In the genomic region with DNA sequence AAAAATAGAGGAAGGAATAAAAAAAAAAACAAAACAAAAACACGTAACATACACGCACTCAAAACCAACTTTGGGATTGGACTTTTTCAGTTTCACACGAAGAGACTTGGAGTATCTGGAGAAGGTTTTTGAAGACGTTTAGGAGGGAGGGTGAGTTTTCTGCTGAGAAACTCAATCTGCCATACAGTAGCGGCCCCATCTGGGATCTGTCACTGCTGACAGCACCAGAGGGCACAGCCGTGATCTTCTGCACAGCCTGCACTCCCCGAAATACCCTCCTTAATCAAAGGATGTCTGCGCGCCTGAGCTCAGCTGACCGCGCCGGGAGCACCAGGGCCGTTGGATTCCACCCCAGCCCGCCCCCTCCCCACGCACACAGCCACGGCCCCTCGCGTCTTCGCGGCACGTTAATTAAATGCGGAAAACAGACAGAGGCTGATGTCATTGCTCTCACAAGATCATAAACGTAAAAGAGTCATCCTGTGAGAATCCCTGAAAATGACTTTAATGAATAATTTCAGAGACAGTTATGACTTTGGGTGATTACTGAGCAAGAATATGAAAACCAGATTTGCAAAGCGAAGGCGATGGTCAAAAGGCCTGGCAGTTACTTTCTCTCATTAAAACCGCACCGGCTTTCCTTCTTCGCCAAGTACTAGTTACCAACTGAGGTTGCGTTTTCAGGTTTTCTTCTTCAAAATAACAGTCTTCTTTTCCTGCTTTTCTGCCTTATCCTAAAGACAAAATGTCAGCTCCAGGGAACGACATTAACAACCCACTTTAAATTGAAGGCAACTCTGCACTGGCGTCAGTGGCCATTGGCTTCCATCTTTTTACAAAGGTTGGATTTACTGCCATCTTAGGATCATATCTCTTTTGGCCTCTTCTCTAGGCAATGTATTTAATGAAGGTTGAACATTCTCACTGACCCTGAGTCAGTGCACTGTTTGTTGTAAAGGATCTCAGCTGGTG, we compare ENCODE assay signal across 12 cellular contexts. TPM values are rescaled to one million over a fixed set of nuclear protein-coding genes. Genes with fewer than 3 reads are reported as not detected.
DNase-seq lines count a peak whose midpoint lies in the region; TF ChIP-seq lines count a peak whose summit lies in the region.
"Had no signal": no experiment of that assay in that cellular context is flagged by ENCODE, and none has a peak within 500 bp of the region (broad histone marks: within the 10 kb centered on the region; RNA-seq: fewer than 3 reads in every experiment).

No MANE protein-coding gene starts in this region.

- H3K36me3 ChIP-seq in esophagus muscularis mucosa (peaks cover 0 to under 1% (median 0%) of the 10 kb centered on the region in 4 donors), mucosa of rectum (ENCODE audit: control insufficient read depth in 2 of 2, insufficient read depth in 2 of 2, low read length in 2 of 2) (no peaks in the 10 kb centered on the region), testis (ENCODE audit: low read depth, missing control alignments) (no peaks in the 10 kb centered on the region)
- H3K36me3 ChIP-seq: thyroid gland had no signal

- no peak for TF ChIP-seq EP300 in esophagus muscularis mucosa (IDR thresholded peaks at IDR 0.05)

- H3K27ac Mint-ChIP-seq in activated naive CD4-positive, alpha-beta T cell treated with anti-CD3 and anti-CD28 coated beads for 36 hours = no peak overlapping the region
- H3K27ac Mint-ChIP-seq in type B pancreatic cell = peak overlapping the region; percentile 97

- H3K4me1 ChIP-seq in esophagus muscularis mucosa (peaks cover 46 to 89% (median 80%) of the 10 kb centered on the region in 4 donors), mucosa of rectum (ENCODE audit: control insufficient read depth in 2 of 2, insufficient read depth in 2 of 2, low read length in 2 of 2) (peaks cover 7 to 18% of the 10 kb centered on the region in 2 donors), testis (peaks cover 12% of the 10 kb centered on the region)

- DNase-seq in activated naive CD4-positive, alpha-beta T cell treated with anti-CD3 and anti-CD28 coated beads for 36 hours = no peak
- no peak for DNase-seq in activated naive CD4-positive, alpha-beta T cell treated with anti-CD3 and anti-CD28 coated beads, Interleukin-2, amount 50 U/mL, for 16 hours
- no peak for DNase-seq in esophagus muscularis mucosa (ENCODE audit: extremely low spot score)
- no peak for DNase-seq in type B pancreatic cell (ENCODE audit: extremely low spot score, unreplicated experiment)
- no peak for DNase-seq in GM19238 (ENCODE audit: insufficient read length, low spot score)
- no peak for DNase-seq in testis
- DNase-seq in GF-D8 (lab: John Stamatoyannopoulos, UW) = no peak
- DNase-seq: cortex of kidney, foreskin melanocyte, thyroid gland had no signal

- H3K4me3 ChIP-seq in esophagus muscularis mucosa (peak overlapping the region; percentile 41 to 57 (median 50)), mucosa of rectum (ENCODE audit: low read length in 2 of 2) (peak overlapping the region in 1 of 2 donors; percentile 14), testis (no peak overlapping the region)
- H3K4me3 ChIP-seq: thyroid gland had no signal

- TF ChIP-seq POLR2A in esophagus muscularis mucosa (IDR thresholded peaks at IDR 0.05; ENCODE audit: low read depth) = no peak
- no peak for TF ChIP-seq POLR2A in testis (IDR thresholded peaks at IDR 0.05)

- peaks cover 4% of the 10 kb centered on the region for H3K36me3 Mint-ChIP-seq in activated naive CD4-positive, alpha-beta T cell treated with anti-CD3 and anti-CD28 coated beads for 36 hours (ENCODE audit: low read depth)
- peaks cover 8% of the 10 kb centered on the region for H3K36me3 Mint-ChIP-seq in type B pancreatic cell

- WGBS in esophagus muscularis mucosa = 35% methylated on average over 24 of the region's 31 CpGs
- 36 to 48% methylated on average over 22 to 31 of the region's 31 CpGs for WGBS in testis, 2 donors

- H3K9me3 Mint-ChIP-seq in activated naive CD4-positive, alpha-beta T cell treated with anti-CD3 and anti-CD28 coated beads for 36 hours = no peaks in the 10 kb centered on the region
- H3K9me3 Mint-ChIP-seq in type B pancreatic cell = no peaks in the 10 kb centered on the region

- H3K27me3 ChIP-seq in esophagus muscularis mucosa (peaks cover 0 to 60% (median 2%) of the 10 kb centered on the region in 4 donors), mucosa of rectum (ENCODE audit: control insufficient read depth in 2 of 2, insufficient read depth in 2 of 2, low read length in 2 of 2) (peaks cover 80 to 87% of the 10 kb centered on the region in 2 donors), testis (no peaks in the 10 kb centered on the region)

- peak overlapping the region; percentile 32 for H3K4me3 Mint-ChIP-seq in activated naive CD4-positive, alpha-beta T cell treated with anti-CD3 and anti-CD28 coated beads for 36 hours
- peak overlapping the region; percentile 87 for H3K4me3 Mint-ChIP-seq in type B pancreatic cell

- H3K27ac ChIP-seq in esophagus muscularis mucosa (replicated peaks in 1 of 4) (peak overlapping the region; percentile 96 to 98 (median 98)), mucosa of rectum (ENCODE audit: low read depth in 2 of 2, low read length in 2 of 2) (peak overlapping the region; percentile 6 to 27), testis (no peak overlapping the region)

- no peaks in the 10 kb centered on the region for H3K9me3 ChIP-seq in esophagus muscularis mucosa
- H3K9me3 ChIP-seq in mucosa of rectum (ENCODE audit: control insufficient read depth in 2 of 2, low read length in 2 of 2) = no peaks in the 10 kb centered on the region
- no peaks in the 10 kb centered on the region for H3K9me3 ChIP-seq in testis
- H3K9me3 ChIP-seq: thyroid gland had no signal

- CTCF ChIA-PET in activated naive CD4-positive, alpha-beta T cell treated with anti-CD3 and anti-CD28 coated beads for 36 hours (lab: Charles Lee) = interaction anchor here (1.1 kb wide), 1 partner anchor 11 kb away, joined by 3 read pairs; no protein-coding TSS in a partner anchor

- intact Hi-C loops in activated naive CD4-positive, alpha-beta T cell treated with anti-CD3 and anti-CD28 coated beads for 36 hours (cut with micrococcal nuclease) = loop anchor here (1.0 to 2.0 kb wide), 2 partner anchors 9 to 19 kb away; no protein-coding TSS in a partner anchor
- intact Hi-C loops in esophagus muscularis mucosa (cut with DNase I) (no loop called here), testis (cut with DNase I; ENCODE audit: low total_unique reads) (no loop called here)

- H3K4me1 Mint-ChIP-seq in activated naive CD4-positive, alpha-beta T cell treated with anti-CD3 and anti-CD28 coated beads for 36 hours (ENCODE audit: low read depth) = peaks cover 24% of the 10 kb centered on the region
- peaks cover 44% of the 10 kb centered on the region for H3K4me1 Mint-ChIP-seq in type B pancreatic cell (ENCODE audit: unreplicated experiment)

- H3K27me3 Mint-ChIP-seq in activated naive CD4-positive, alpha-beta T cell treated with anti-CD3 and anti-CD28 coated beads for 36 hours (ENCODE audit: low read depth) = peaks cover 92% of the 10 kb centered on the region
- H3K27me3 Mint-ChIP-seq in type B pancreatic cell = peaks cover 98% of the 10 kb centered on the region

- H3K9ac ChIP-seq in mucosa of rectum (ENCODE audit: low read depth in 1 of 2, low read length in 2 of 2) = no peak overlapping the region

- TF ChIP-seq CTCF in esophagus muscularis mucosa (IDR thresholded peaks at IDR 0.05) (no peak), type B pancreatic cell (conservative IDR thresholded peaks at IDR 0.05) (no peak), testis (IDR thresholded peaks at IDR 0.05) (no peak)

RNA-seq across cellular contexts. Expression of gene HAND2, which starts 10.6 kb away (rescaled TPM):
- not detected for total RNA-seq in activated naive CD4-positive, alpha-beta T cell treated with anti-CD3 and anti-CD28 coated beads for 36 hours
- total RNA-seq in esophagus muscularis mucosa (100 to 1,000 TPM in 3 of 4 donors, 10 to 100 TPM in 1; 77.7 to 165 (median 138) TPM), type B pancreatic cell (ENCODE audit: low replicate concordance) (8.3 and 40.3 TPM in 2 replicates), testis (10 to 100 TPM in 1 of 2 donors, 1 to 10 TPM in 1; 9.4 to 12.3 TPM)
- polyA plus RNA-seq in testis (ENCODE audit: insufficient read depth, low read depth, low replicate concordance) = 3.5 TPM
- total RNA-seq: OCI-LY7 had no signal

Comparison
In these comparisons a context has a peak if more than half of its experiments do, and no peak if none do; other contexts are left out.
1. H3K27ac ChIP-seq: peak in esophagus muscularis mucosa (4 of 4) and mucosa of rectum (2 of 2); none in testis (0 of 2).
2. H3K4me3 ChIP-seq: peak in esophagus muscularis mucosa (4 of 4); none in testis (0 of 2).